8 cellular contexts compared by ENCODE assay signal in genomic region chr15:65981837-65982696, GRCh38.
DNase-seq lines count a peak whose midpoint lies in the region; ATAC-seq and TF ChIP-seq lines count a peak whose summit lies in the region.

No MANE protein-coding gene starts in this region.

- no peak for TF ChIP-seq EP300 in upper lobe of left lung (IDR thresholded peaks at IDR 0.05)

- peaks cover 9 to 13% (median 10%) of the 10 kb centered on the region in 4 donors for H3K4me1 ChIP-seq in upper lobe of left lung

- peak overlapping the region; percentile 50 for H3K4me3 ChIP-seq in Jurkat, Clone E6-1 (ENCODE audit: low read length)
- H3K4me3 ChIP-seq in upper lobe of left lung, result peak overlapping the region in 3 of 4 donors; percentile 5 to 42 (median 36)

- H3K9me3 ChIP-seq in upper lobe of left lung, result no peaks in the 10 kb centered on the region

- H3K27me3 ChIP-seq in upper lobe of left lung, result peaks cover 0 to 11% (median 4%) of the 10 kb centered on the region in 4 donors

- 6 to 8% methylated on average over 22 to 25 of the region's 43 CpGs for WGBS in upper lobe of left lung, 2 donors

- TF ChIP-seq CTCF in upper lobe of left lung (IDR thresholded peaks at IDR 0.05), result peak in 1 of 6 experiments; percentile 36

- peak; percentile 37 for DNase-seq in Jurkat, Clone E6-1 (ENCODE audit: low read depth, low spot score)
- DNase-seq in activated CD4-positive, alpha-beta T cell treated with anti-CD3 and anti-CD28 coated beads for 48 hours, result peak; percentile 65
- DNase-seq in effector CD4-positive, alpha-beta T cell, result peak; percentile 40
- DNase-seq in occipital lobe (lab: John Stamatoyannopoulos, UW), result peak; percentile 21
- peak; percentile 35 to 87 for DNase-seq in upper lobe of left lung
- DNase-seq in NCI-H1048 (lab: John Stamatoyannopoulos, UW), result no peak
- no peak for DNase-seq in A172 (ENCODE audit: low spot score)

- no peak overlapping the region for H3K27ac ChIP-seq in upper lobe of left lung

- no peak for TF ChIP-seq POLR2A in upper lobe of left lung (IDR thresholded peaks at IDR 0.05)

- H3K36me3 ChIP-seq in upper lobe of left lung, result no peaks in the 10 kb centered on the region

- peak; percentile 61 for ATAC-seq in GM18867 (IDR thresholded peaks at IDR 0.05; ENCODE audit: unreplicated experiment)
- peak; percentile 39 to 63 for ATAC-seq in upper lobe of left lung (ENCODE audit: low FRiP score in 2 of 2)

Comparison
In these comparisons a context has a peak if more than half of its experiments do, and no peak if none do; other contexts are left out.
1. DNase-seq: peak in Jurkat, Clone E6-1 (single experiment), activated CD4-positive, alpha-beta T cell treated with anti-CD3 and anti-CD28 coated beads for 48 hours (single experiment), effector CD4-positive, alpha-beta T cell (single experiment), occipital lobe (single experiment) and upper lobe of left lung (2 of 2); none in NCI-H1048 (single experiment) and A172 (single experiment).